ENCODE assay signal across 8 cellular contexts in the genomic region with DNA sequence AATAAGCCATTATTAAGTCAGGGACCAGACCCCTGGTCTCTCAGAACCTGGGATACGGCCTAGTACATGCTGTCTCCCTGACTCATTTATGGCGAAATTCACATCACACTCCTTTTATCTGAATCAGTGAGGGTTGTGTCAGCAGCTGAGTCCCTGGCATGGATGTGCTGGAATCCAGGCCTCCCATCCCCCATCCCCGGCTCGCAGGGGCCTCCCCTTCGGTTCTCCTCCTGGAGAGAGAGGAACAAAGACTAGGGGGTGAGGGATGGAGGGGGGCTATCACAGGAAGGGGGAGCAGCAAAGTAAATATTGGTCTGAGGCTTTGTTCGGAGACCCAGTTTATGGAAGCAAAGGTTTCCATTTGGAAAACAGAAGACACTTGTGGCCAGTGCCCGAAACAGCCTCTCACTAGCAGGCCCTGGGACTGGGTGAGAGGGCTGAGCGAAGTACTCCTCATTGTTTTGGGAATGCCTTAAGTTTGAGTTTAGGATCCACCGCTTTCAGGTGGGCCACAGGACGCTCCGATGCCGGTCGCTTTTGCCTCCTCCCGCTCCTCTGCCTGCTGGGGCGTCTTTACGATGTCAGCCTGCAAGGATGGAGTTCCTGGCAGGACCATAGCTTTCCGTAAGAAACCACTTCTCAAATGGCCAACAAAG.
A peak's percentile ranks its signal among the peaks of the same experiment; 100 is the strongest.
DNase-seq lines count a peak whose midpoint lies in the region; ATAC-seq and TF ChIP-seq lines count a peak whose summit lies in the region.

No MANE protein-coding gene starts in this region.

- intact Hi-C loops in left lung (cut with DNase I) = loop anchor here in 1 of 2 donors (10.0 kb wide), 1 partner anchor 368 kb away; no protein-coding TSS in a partner anchor
- intact Hi-C loops in vagina (cut with DNase I) = loop anchor here (5.0 kb wide), 1 partner anchor 261 kb away; no protein-coding TSS in a partner anchor

- ATAC-seq in left lung = peak; percentile 54
- ATAC-seq in HG02678 (IDR thresholded peaks at IDR 0.05; ENCODE audit: unreplicated experiment) = no peak

- H3K4me1 ChIP-seq in left lung (peaks cover 4 to 74% of the 10 kb centered on the region in 2 donors), vagina (peaks cover 62% of the 10 kb centered on the region)

- TF ChIP-seq CTCF in left lung (IDR thresholded peaks at IDR 0.05) (no peak), vagina (IDR thresholded peaks at IDR 0.05) (no peak)

- peak; percentile 43 for DNase-seq in activated effector memory CD4-positive, alpha-beta T cell treated with anti-CD3 and anti-CD28 coated beads, Interleukin-2, amount 50 U/mL, for 16 hours
- DNase-seq in activated effector memory CD4-positive, alpha-beta T cell treated with Interleukin-2 at 50 U/mL for 16 hours = no peak
- DNase-seq in dedifferentiated amniotic fluid mesenchymal stem cell (ENCODE audit: extremely low spot score) = peak; percentile 57
- DNase-seq in left lung = peak in 1 of 2 donors; percentile 57
- DNase-seq in vagina (ENCODE audit: extremely low spot score in 2 of 2) = peak in 1 of 2 donors; percentile 97
- DNase-seq in DMS114 treated with DMSO at 0.1 percent for 48 hours (lab: John Stamatoyannopoulos, UW; ENCODE audit: unreplicated experiment) = no peak
- no peak for DNase-seq in activated gamma-delta T cell (lab: John Stamatoyannopoulos, UW)

- H3K4me3 ChIP-seq in left lung (no peak overlapping the region), vagina (no peak overlapping the region)

- no peaks in the 10 kb centered on the region for H3K27me3 ChIP-seq in left lung
- H3K27me3 ChIP-seq in vagina = no peaks in the 10 kb centered on the region

- no peak for TF ChIP-seq POLR2A in vagina (IDR thresholded peaks at IDR 0.05)

- no peaks in the 10 kb centered on the region for H3K36me3 ChIP-seq in left lung
- no peaks in the 10 kb centered on the region for H3K36me3 ChIP-seq in vagina

- no peaks in the 10 kb centered on the region for H3K9me3 ChIP-seq in left lung
- H3K9me3 ChIP-seq in vagina = no peaks in the 10 kb centered on the region

- H3K27ac ChIP-seq in left lung (peak overlapping the region; percentile 41 to 51), vagina (peak overlapping the region; percentile 40)

Comparison
In these comparisons a context has a peak if more than half of its experiments do, and no peak if none do; other contexts are left out.
1. DNase-seq: peak in activated effector memory CD4-positive, alpha-beta T cell treated with anti-CD3 and anti-CD28 coated beads, Interleukin-2, amount 50 U/mL, for 16 hours (single experiment) and dedifferentiated amniotic fluid mesenchymal stem cell (single experiment); none in activated effector memory CD4-positive, alpha-beta T cell treated with Interleukin-2 at 50 U/mL for 16 hours (single experiment), DMS114 treated with DMSO at 0.1 percent for 48 hours (single experiment) and activated gamma-delta T cell (single experiment).